8 cellular contexts compared by ENCODE assay signal in the genomic region with DNA sequence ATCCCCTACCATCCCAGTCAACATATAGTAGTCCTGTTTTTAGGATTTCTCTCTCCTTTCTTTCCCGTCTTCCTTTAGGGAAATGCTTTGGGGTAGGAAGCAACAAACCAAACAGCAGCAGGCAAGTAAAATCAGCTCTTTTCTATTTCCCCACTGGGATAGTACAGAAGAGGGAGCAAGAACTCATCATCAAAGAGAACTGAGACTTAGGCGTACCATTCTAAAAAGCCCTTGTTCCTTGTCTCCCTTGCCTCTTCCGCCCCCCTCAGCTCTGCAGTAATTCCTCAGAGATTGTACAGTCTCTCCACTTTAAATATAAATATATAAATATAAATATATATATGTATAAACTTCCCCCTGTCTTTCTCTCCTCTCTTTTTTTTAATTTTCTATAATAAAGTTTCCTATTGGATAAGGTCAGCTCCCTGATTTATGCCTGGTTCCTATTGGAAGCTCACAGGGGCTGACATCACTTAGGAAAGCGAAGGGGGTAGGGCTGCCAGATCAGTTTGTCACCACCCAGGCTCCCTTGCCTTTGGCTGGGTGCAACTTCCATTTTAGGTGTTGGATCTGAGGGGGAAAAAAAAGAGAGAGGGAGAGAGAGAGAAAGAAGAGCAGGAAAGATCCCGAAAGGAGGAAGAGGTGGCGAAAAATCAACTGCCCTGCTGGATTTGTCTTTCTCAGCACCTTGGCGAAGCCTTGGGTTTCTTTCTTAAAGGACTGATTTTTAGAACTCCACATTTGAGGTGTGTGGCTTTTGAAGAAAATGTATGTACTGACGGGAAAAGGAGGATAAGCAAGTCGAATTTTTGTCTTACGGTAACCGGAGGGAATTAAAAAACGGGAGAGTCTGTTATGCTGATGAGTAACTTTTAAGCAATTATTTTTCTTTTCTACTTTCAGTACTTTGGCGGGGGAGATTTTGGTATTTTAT. TPM values are rescaled to one million over a fixed set of nuclear protein-coding genes. Genes with fewer than 3 reads are reported as not detected.
DNase-seq lines count a peak whose midpoint lies in the region; ATAC-seq and TF ChIP-seq lines count a peak whose summit lies in the region.

A gene with protein sequence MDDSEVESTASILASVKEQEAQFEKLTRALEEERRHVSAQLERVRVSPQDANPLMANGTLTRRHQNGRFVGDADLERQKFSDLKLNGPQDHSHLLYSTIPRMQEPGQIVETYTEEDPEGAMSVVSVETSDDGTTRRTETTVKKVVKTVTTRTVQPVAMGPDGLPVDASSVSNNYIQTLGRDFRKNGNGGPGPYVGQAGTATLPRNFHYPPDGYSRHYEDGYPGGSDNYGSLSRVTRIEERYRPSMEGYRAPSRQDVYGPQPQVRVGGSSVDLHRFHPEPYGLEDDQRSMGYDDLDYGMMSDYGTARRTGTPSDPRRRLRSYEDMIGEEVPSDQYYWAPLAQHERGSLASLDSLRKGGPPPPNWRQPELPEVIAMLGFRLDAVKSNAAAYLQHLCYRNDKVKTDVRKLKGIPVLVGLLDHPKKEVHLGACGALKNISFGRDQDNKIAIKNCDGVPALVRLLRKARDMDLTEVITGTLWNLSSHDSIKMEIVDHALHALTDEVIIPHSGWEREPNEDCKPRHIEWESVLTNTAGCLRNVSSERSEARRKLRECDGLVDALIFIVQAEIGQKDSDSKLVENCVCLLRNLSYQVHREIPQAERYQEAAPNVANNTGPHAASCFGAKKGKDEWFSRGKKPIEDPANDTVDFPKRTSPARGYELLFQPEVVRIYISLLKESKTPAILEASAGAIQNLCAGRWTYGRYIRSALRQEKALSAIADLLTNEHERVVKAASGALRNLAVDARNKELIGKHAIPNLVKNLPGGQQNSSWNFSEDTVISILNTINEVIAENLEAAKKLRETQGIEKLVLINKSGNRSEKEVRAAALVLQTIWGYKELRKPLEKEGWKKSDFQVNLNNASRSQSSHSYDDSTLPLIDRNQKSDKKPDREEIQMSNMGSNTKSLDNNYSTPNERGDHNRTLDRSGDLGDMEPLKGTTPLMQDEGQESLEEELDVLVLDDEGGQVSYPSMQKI (plus strand): TSS at position 502 of the 934 bp plus-strand sequence. CDS start 29,677 bp downstream, outside the sequence.

- TF ChIP-seq CTCF in DND-41 (IDR thresholded peaks at IDR 0.05; ENCODE audit: borderline replicate concordance, extremely low read depth, low read length, poor library complexity, severe bottlenecking) (no peak), GM20000 (IDR thresholded peaks at IDR 0.05; ENCODE audit: extremely low read depth, missing control alignments) (no peak), RWPE1 (conservative IDR thresholded peaks at IDR 0.05; ENCODE audit: low read depth) (no peak)

- H4K20me1 ChIP-seq in DND-41 (ENCODE audit: insufficient read depth, low read length), result no peaks in the 10 kb centered on the region

- H3K27ac ChIP-seq in DND-41 (ENCODE audit: low read length) (peak within 1 kb of the TSS; percentile 70), RWPE1 (peak within 1 kb of the TSS; percentile 73)

- H3K4me1 ChIP-seq in DND-41 (ENCODE audit: insufficient read depth, low read length), result peaks cover 11% of the 10 kb centered on the region; the same call in 1 of the 2 replicates

- no peaks in the 10 kb centered on the region for H3K27me3 ChIP-seq in DND-41 (ENCODE audit: insufficient read depth, low read length, poor library complexity)

- H3K27me3 Mint-ChIP-seq in stimulated activated memory B cell treated with anti-CD40 and anti-IgM and Interleukin-4, amounts not matched to agents 10 μg/mL and 1 μg/mL and 100 μg/mL, for 72 hours, result no peaks in the 10 kb centered on the region

- DNase-seq in DND-41 (peak; percentile 62), GM20000 (ENCODE audit: low spot score) (peak; percentile 89), HPDE6-E6E7 (ENCODE audit: extremely low spot score) (peak; percentile 96), RWPE1 (ENCODE audit: low spot score) (peak; percentile 100), dermis blood vessel endothelial cell (peak; percentile 98), left colon (peak; percentile 82 to 94), Kasumi-1 (lab: John Stamatoyannopoulos, UW) (no peak)

- no peaks in the 10 kb centered on the region for H3K9me3 Mint-ChIP-seq in stimulated activated memory B cell treated with anti-CD40 and anti-IgM and Interleukin-4, amounts not matched to agents 10 μg/mL and 1 μg/mL and 100 μg/mL, for 72 hours

- peaks cover 26% of the 10 kb centered on the region for H3K4me1 Mint-ChIP-seq in stimulated activated memory B cell treated with anti-CD40 and anti-IgM and Interleukin-4, amounts not matched to agents 10 μg/mL and 1 μg/mL and 100 μg/mL, for 72 hours

- H2AFZ ChIP-seq in DND-41 (ENCODE audit: low read depth, low read length), result peak within 1 kb of the TSS; percentile 59

- ATAC-seq in DND-41 (ENCODE audit: insufficient read depth, low read depth), result peak; percentile 89
- ATAC-seq in left colon, result peak; percentile 90
- no peak for ATAC-seq in stimulated activated memory B cell treated with anti-CD40 and anti-IgM and Interleukin-4, amounts not matched to agents 10 μg/mL and 1 μg/mL and 100 μg/mL, for 72 hours

- intact Hi-C loops in left colon (cut with DNase I, micrococcal nuclease), result loop anchor here in 1 of 2 donors (5.0 kb wide), 1 partner anchor 41 kb away; no protein-coding TSS in a partner anchor

- peak within 1 kb of the TSS; percentile 27 to 53; a peak in 3 of 4 replicates for H3K4me3 ChIP-seq in DND-41 (ENCODE audit: low read depth in 1 of 2, low read length in 2 of 2)

- peak within 1 kb of the TSS; percentile 57; the same call in 1 of the 2 replicates for H3K4me2 ChIP-seq in DND-41 (ENCODE audit: insufficient read depth, low read length)

- no peaks in the 10 kb centered on the region for H3K36me3 ChIP-seq in DND-41 (ENCODE audit: insufficient read depth, low read length)

- H3K4me3 Mint-ChIP-seq in stimulated activated memory B cell treated with anti-CD40 and anti-IgM and Interleukin-4, amounts not matched to agents 10 μg/mL and 1 μg/mL and 100 μg/mL, for 72 hours, result peak within 1 kb of the TSS; percentile 89

- H3K27ac Mint-ChIP-seq in stimulated activated memory B cell treated with anti-CD40 and anti-IgM and Interleukin-4, amounts not matched to agents 10 μg/mL and 1 μg/mL and 100 μg/mL, for 72 hours, result peak within 1 kb of the TSS; percentile 80

- H3K36me3 Mint-ChIP-seq in stimulated activated memory B cell treated with anti-CD40 and anti-IgM and Interleukin-4, amounts not matched to agents 10 μg/mL and 1 μg/mL and 100 μg/mL, for 72 hours, result peaks cover 10% of the 10 kb centered on the region

- H3K9me3 ChIP-seq in DND-41 (ENCODE audit: insufficient read depth, low read length, severe bottlenecking), result no peaks in the 10 kb centered on the region

- POLR2A ChIA-PET in RWPE1 (lab: Yijun Ruan, JAX; ENCODE audit: low non-redundant PET), result interaction anchor here (0.9 to 1.1 kb wide), 2 partner anchors 17 to 19 kb away, joined by 3 to 4 read pairs; no protein-coding TSS in a partner anchor

- CTCF ChIA-PET in RWPE1 (lab: Yijun Ruan, JAX), result interaction anchor here (0.6 to 3.9 kb wide), 9 partner anchors 10 to 754 kb away, joined by 3 to 22 read pairs (median 4); a partner anchor contains a TSS

- peak within 1 kb of the TSS; percentile 54 for H3K9ac ChIP-seq in DND-41 (ENCODE audit: low read depth, low read length)

- peaks cover 45% of the 10 kb centered on the region for H3K79me2 ChIP-seq in DND-41 (ENCODE audit: insufficient read depth, low read length)

RNA-seq across cellular contexts. Expression of the gene that starts here (rescaled TPM):
- total RNA-seq in dermis blood vessel endothelial cell (298 and 352 TPM in 2 replicates), left colon (100 to 1,000 TPM; 458 to 553 TPM)

Comparison
In these comparisons a context has a peak if more than half of its experiments do, and no peak if none do; other contexts are left out.
1. DNase-seq: peak in DND-41 (single experiment), GM20000 (single experiment), HPDE6-E6E7 (single experiment), RWPE1 (single experiment), dermis blood vessel endothelial cell (single experiment) and left colon (2 of 2); none in Kasumi-1 (0 of 2).